In the genomic region with DNA sequence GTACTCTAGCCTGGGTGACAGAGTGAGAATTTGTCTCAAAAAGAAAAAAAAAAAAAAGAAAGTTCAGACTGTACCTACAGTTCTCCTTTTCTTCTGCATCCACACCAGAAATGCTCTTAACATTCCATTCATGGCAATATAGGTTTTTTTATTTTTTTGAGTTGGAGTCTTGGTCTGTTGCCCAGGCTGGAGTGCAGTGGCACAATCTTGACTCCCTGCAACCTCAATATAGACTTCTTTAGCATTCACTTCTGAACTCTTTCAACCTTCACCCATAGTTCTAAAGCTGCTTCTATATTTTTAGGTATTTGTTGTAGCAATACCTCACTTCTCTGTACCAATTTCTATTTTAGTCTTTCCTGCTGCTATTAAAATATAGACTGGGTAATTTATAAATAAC, we compare ENCODE assay signal across 25 cellular contexts.
"Had no signal": no experiment of that assay in that cellular context is flagged by ENCODE, and none has a peak within 500 bp of the region (broad histone marks: within the 10 kb centered on the region; RNA-seq: fewer than 3 reads in every experiment).

No MANE protein-coding gene starts in this region.

- DNase-seq: effector memory CD4-positive, alpha-beta T cell; hypothalamus; immature natural killer cell; islet precursor cell; kidney glomerular epithelial cell; mesenchymal stem cell; mucosa of descending colon; naive B cell; pancreas; retina; right lobe of liver; small intestine; stimulated activated CD4-positive, alpha-beta T cell treated with anti-CD3 and anti-CD28 coated beads, Interleukin-15, amount 100 ng/mL, for 24 hours; stimulated activated CD4-positive, alpha-beta T cell treated with anti-CD3 and anti-CD28 coated beads, Interleukin-2, amount 100 ng/mL, for 48 hours; stimulated activated naive B cell treated with anti-CD40 and anti-IgM and Interleukin-4, amounts not matched to agents 10 μg/mL and 1 μg/mL and 100 μg/mL, for 72 hours; transverse colon had no signal

- H3K4me3 Mint-ChIP-seq: dendritic cell treated with granulocyte-macrophage colony-stimulating factor and Interleukin-4, amounts not matched to agents 40 ng/mL and 50 ng/mL, for 4 days; immature natural killer cell; mesothelial cell of epicardium; natural killer cell treated with Interleukin-12 subunit alpha and Interleukin-12 subunit beta and Interleukin-15 and Interleukin-18, amount 100 ng/mL, for 72 hours; neural crest cell; stimulated activated naive B cell treated with anti-CD40 and anti-IgM and Interleukin-4, amounts not matched to agents 10 μg/mL and 1 μg/mL and 100 μg/mL, for 72 hours; stimulated activated naive CD8-positive, alpha-beta T cell treated with anti-CD3 and anti-CD28 coated beads, Interleukin-15, Interleukin-2, amounts not matched to agents 100 ng/mL and 50 ng/mL, for 24 hours had no signal

- H3K4me1 ChIP-seq: esophagus muscularis mucosa, pancreas, right lobe of liver, transverse colon, vagina had no signal

- ATAC-seq: mucosa of descending colon; natural killer cell treated with Interleukin-12 subunit alpha and Interleukin-12 subunit beta and Interleukin-15 and Interleukin-18, amount 100 ng/mL, for 72 hours; pancreas; right lobe of liver; stimulated activated naive B cell treated with anti-CD40 and anti-IgM and Interleukin-4, amounts not matched to agents 10 μg/mL and 1 μg/mL and 100 μg/mL, for 72 hours had no signal

- H3K9me3 Mint-ChIP-seq: stimulated activated naive B cell treated with anti-CD40 and anti-IgM and Interleukin-4, amounts not matched to agents 10 μg/mL and 1 μg/mL and 100 μg/mL, for 72 hours had no signal

- H3K27me3 Mint-ChIP-seq: dendritic cell treated with granulocyte-macrophage colony-stimulating factor and Interleukin-4, amounts not matched to agents 40 ng/mL and 50 ng/mL, for 4 days; naive B cell; natural killer cell treated with Interleukin-12 subunit alpha and Interleukin-12 subunit beta and Interleukin-15 and Interleukin-18, amount 100 ng/mL, for 72 hours; stimulated activated naive B cell treated with anti-CD40 and anti-IgM and Interleukin-4, amounts not matched to agents 10 μg/mL and 1 μg/mL and 100 μg/mL, for 72 hours; stimulated activated naive CD8-positive, alpha-beta T cell treated with anti-CD3 and anti-CD28 coated beads, Interleukin-15, Interleukin-2, amounts not matched to agents 100 ng/mL and 50 ng/mL, for 24 hours had no signal

- H3K27ac ChIP-seq: esophagus muscularis mucosa, neutrophil, pancreas, right lobe of liver, thoracic aorta, transverse colon, vagina had no signal

- H3K4me1 Mint-ChIP-seq: neural crest cell had no signal

- H3K27ac Mint-ChIP-seq: dendritic cell treated with granulocyte-macrophage colony-stimulating factor and Interleukin-4, amounts not matched to agents 40 ng/mL and 50 ng/mL, for 4 days; mesothelial cell of epicardium; naive B cell; natural killer cell treated with Interleukin-12 subunit alpha and Interleukin-12 subunit beta and Interleukin-15 and Interleukin-18, amount 100 ng/mL, for 72 hours; stimulated activated naive B cell treated with anti-CD40 and anti-IgM and Interleukin-4, amounts not matched to agents 10 μg/mL and 1 μg/mL and 100 μg/mL, for 72 hours; stimulated activated naive CD8-positive, alpha-beta T cell treated with anti-CD3 and anti-CD28 coated beads, Interleukin-15, Interleukin-2, amounts not matched to agents 100 ng/mL and 50 ng/mL, for 24 hours had no signal

- H3K9me3 ChIP-seq: esophagus muscularis mucosa, neutrophil, pancreas, right lobe of liver, thoracic aorta, transverse colon, vagina had no signal

- H3K36me3 ChIP-seq: esophagus muscularis mucosa, neutrophil, pancreas, right lobe of liver, thoracic aorta, transverse colon, vagina had no signal

- H3K36me3 Mint-ChIP-seq: mesothelial cell of epicardium; naive B cell; natural killer cell treated with Interleukin-12 subunit alpha and Interleukin-12 subunit beta and Interleukin-15 and Interleukin-18, amount 100 ng/mL, for 72 hours; stimulated activated naive B cell treated with anti-CD40 and anti-IgM and Interleukin-4, amounts not matched to agents 10 μg/mL and 1 μg/mL and 100 μg/mL, for 72 hours had no signal

- H3K27me3 ChIP-seq: esophagus muscularis mucosa, neutrophil, pancreas, right lobe of liver, transverse colon, vagina had no signal

- H3K4me3 ChIP-seq: esophagus muscularis mucosa, mucosa of descending colon, pancreas, right lobe of liver, thoracic aorta, transverse colon, vagina had no signal
